1 cellular context compared by ENCODE assay signal in genomic region chr5:140107312-140108092, GRCh38.
TF ChIP-seq lines count a peak whose summit lies in the region.

No MANE protein-coding gene starts in this region.

TF ChIP-seq in HepG2, 621 proteins besides CTCF, POLR2A, EP300 and RAD21 (continued from another document and continues in another):
- TF ChIP-seq, protein P1, sequence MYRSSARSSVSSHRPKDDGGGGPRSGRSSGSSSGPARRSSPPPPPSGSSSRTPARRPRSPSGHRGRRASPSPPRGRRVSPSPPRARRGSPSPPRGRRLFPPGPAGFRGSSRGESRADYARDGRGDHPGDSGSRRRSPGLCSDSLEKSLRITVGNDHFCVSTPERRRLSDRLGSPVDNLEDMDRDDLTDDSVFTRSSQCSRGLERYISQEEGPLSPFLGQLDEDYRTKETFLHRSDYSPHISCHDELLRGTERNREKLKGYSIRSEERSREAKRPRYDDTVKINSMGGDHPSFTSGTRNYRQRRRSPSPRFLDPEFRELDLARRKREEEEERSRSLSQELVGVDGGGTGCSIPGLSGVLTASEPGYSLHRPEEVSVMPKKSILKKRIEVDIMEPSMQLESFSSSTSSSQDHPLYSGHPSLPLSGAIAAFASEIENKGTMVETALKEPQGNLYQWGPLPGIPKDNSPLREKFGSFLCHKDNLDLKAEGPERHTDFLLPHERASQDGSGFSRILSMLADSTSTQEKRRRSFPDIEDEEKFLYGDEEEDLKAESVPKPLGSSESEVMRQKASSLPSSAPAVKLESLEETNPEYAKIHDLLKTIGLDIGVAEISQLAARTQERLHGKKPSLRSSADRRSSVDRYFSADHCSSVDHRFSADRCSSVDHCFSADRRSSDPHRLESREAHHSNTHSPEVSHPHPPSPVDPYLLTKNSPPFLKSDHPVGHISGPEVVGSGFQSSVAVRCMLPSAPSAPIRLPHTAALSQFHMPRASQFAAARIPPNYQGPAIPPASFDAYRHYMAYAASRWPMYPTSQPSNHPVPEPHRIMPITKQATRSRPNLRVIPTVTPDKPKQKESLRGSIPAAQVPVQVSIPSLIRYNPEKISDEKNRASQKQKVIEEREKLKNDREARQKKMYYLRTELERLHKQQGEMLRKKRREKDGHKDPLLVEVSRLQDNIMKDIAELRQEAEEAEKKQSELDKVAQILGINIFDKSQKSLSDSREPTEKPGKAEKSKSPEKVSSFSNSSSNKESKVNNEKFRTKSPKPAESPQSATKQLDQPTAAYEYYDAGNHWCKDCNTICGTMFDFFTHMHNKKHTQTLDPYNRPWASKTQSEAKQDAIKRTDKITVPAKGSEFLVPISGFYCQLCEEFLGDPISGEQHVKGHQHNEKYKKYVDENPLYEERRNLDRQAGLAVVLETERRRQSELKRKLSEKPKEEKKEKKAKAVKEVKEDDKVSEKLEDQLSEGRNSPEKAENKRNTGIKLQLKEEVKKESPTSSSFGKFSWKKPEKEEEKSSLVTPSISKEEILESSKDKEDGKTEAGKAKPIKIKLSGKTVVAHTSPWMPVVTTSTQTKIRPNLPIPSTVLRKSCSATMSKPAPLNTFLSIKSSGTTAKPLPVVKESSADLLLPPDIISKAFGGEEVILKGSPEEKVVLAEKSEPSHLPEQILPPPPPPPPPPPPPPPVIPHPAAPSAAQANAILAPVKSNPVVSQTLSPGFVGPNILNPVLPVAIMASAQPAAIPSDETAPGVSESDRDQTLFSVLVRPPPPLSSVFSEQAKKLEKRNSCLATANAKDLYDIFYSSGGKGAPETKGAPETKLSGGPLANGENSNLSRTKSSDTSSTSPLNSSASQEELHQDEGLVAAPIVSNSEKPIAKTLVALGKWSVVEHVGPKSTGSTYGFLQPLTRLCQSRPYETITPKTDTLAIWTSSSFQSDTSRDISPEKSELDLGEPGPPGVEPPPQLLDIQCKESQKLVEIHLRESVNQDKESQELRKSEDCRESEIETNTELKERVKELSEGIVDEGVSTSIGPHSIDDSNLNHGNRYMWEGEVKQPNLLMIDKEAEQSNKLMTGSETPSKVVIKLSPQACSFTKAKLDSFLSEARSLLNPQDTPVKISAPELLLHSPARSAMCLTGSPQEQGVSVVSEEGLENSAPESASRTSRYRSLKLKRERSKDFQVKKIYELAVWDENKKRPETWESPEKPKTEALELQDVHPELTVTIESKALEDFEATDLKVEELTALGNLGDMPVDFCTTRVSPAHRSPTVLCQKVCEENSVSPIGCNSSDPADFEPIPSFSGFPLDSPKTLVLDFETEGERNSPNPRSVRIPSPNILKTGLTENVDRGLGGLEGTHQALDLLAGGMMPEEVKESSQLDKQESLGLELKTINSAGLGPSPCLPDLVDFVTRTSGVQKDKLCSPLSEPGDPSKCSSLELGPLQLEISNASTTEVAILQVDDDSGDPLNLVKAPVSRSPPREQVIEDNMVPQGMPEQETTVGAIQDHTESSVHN (CRISPR knock-in tag; IDR thresholded peaks at IDR 0.05) = peak; percentile 48; the same call in 1 of the 2 replicates
- TF ChIP-seq MAZ (IDR thresholded peaks at IDR 0.05; ENCODE audit: borderline replicate concordance, low read depth, low read length) (peak; percentile 43; the same call in 1 of the 2 replicates), MAZ (CRISPR knock-in tag; IDR thresholded peaks at IDR 0.05; ENCODE audit: low read depth) (peak; percentile 97), ZNF207 (IDR thresholded peaks at IDR 0.05; ENCODE audit: borderline replicate concordance) (no peak), ZBTB42 (CRISPR knock-in tag; IDR thresholded peaks at IDR 0.05) (peak; percentile 63; the same call in 1 of the 2 replicates), PHF20 (CRISPR knock-in tag; IDR thresholded peaks at IDR 0.05) (no peak; the same call in 1 of the 2 replicates), ZSCAN29 (CRISPR knock-in tag; conservative IDR thresholded peaks at IDR 0.05) (no peak), ZEB1 (IDR thresholded peaks at IDR 0.05; ENCODE audit: insufficient replicate concordance, low read depth) (peak; percentile 53), STAG1 (CRISPR knock-in tag; IDR thresholded peaks at IDR 0.05) (no peak), RFX5 (IDR thresholded peaks at IDR 0.05; ENCODE audit: low read depth, low read length) (no peak), PTBP1 (IDR thresholded peaks at IDR 0.05; ENCODE audit: low read depth, low read length, poor library complexity, severe bottlenecking) (no peak), ZBTB3 (CRISPR knock-in tag; IDR thresholded peaks at IDR 0.05; ENCODE audit: borderline replicate concordance, low read depth) (no peak), ZNF788 (CRISPR knock-in tag; IDR thresholded peaks at IDR 0.05; ENCODE audit: borderline replicate concordance) (peak; percentile 70), HES4 (CRISPR knock-in tag; IDR thresholded peaks at IDR 0.05; ENCODE audit: borderline replicate concordance) (peak; percentile 73; the same call in 1 of the 2 replicates), TBP (CRISPR knock-in tag; IDR thresholded peaks at IDR 0.05) (no peak), CSRNP2 (CRISPR knock-in tag; conservative IDR thresholded peaks at IDR 0.05; ENCODE audit: low read depth) (no peak), DMAP1 (CRISPR knock-in tag; IDR thresholded peaks at IDR 0.05) (peak; percentile 86), SNRNP70 (IDR thresholded peaks at IDR 0.05; ENCODE audit: low read depth, low read length) (no peak), SNAPC2 (CRISPR knock-in tag; IDR thresholded peaks at IDR 0.05) (peak; percentile 76; the same call in 1 of the 2 replicates), CBX2 (IDR thresholded peaks at IDR 0.05; ENCODE audit: low read depth, low read length) (no peak), CBX2 (CRISPR knock-in tag; IDR thresholded peaks at IDR 0.05; ENCODE audit: low read depth) (no peak), CCAR2 (optimal IDR thresholded peaks at IDR 0.05; ENCODE audit: low read depth, low read length) (no peak), IRF2 (CRISPR knock-in tag; IDR thresholded peaks at IDR 0.05) (peak; percentile 65; the same call in 1 of the 2 replicates), REXO4 (CRISPR knock-in tag; IDR thresholded peaks at IDR 0.05; ENCODE audit: borderline replicate concordance) (no peak), ZNF362 (CRISPR knock-in tag; IDR thresholded peaks at IDR 0.05; ENCODE audit: borderline replicate concordance) (no peak), HDAC2 (CRISPR knock-in tag; IDR thresholded peaks at IDR 0.05) (peak; percentile 62), MED13 (CRISPR knock-in tag; IDR thresholded peaks at IDR 0.05) (peak; percentile 71; the same call in 1 of the 2 replicates), ZNF597 (CRISPR knock-in tag; IDR thresholded peaks at IDR 0.05) (no peak), MED8 (CRISPR knock-in tag; IDR thresholded peaks at IDR 0.05; ENCODE audit: insufficient replicate concordance) (peak; percentile 13), ZNF180 (CRISPR knock-in tag; IDR thresholded peaks at IDR 0.05; ENCODE audit: borderline replicate concordance, low read depth) (no peak), PLRG1 (conservative IDR thresholded peaks at IDR 0.05) (no peak)
- TF ChIP-seq, protein P2, sequence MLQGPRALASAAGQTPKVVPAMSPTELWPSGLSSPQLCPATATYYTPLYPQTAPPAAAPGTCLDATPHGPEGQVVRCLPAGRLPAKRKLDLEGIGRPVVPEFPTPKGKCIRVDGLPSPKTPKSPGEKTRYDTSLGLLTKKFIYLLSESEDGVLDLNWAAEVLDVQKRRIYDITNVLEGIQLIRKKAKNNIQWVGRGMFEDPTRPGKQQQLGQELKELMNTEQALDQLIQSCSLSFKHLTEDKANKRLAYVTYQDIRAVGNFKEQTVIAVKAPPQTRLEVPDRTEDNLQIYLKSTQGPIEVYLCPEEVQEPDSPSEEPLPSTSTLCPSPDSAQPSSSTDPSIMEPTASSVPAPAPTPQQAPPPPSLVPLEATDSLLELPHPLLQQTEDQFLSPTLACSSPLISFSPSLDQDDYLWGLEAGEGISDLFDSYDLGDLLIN (CRISPR knock-in tag; IDR thresholded peaks at IDR 0.05; ENCODE audit: borderline replicate concordance) = peak; percentile 78; the same call in 1 of the 2 replicates
- TF ChIP-seq, protein P3, sequence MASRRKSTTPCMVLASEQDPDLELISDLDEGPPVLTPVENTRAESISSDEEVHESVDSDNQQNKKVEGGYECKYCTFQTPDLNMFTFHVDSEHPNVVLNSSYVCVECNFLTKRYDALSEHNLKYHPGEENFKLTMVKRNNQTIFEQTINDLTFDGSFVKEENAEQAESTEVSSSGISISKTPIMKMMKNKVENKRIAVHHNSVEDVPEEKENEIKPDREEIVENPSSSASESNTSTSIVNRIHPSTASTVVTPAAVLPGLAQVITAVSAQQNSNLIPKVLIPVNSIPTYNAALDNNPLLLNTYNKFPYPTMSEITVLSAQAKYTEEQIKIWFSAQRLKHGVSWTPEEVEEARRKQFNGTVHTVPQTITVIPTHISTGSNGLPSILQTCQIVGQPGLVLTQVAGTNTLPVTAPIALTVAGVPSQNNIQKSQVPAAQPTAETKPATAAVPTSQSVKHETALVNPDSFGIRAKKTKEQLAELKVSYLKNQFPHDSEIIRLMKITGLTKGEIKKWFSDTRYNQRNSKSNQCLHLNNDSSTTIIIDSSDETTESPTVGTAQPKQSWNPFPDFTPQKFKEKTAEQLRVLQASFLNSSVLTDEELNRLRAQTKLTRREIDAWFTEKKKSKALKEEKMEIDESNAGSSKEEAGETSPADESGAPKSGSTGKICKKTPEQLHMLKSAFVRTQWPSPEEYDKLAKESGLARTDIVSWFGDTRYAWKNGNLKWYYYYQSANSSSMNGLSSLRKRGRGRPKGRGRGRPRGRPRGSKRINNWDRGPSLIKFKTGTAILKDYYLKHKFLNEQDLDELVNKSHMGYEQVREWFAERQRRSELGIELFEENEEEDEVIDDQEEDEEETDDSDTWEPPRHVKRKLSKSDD (CRISPR knock-in tag; IDR thresholded peaks at IDR 0.05; ENCODE audit: low read depth) = no peak; the same call in 1 of the 2 replicates
- TF ChIP-seq, protein P4, sequence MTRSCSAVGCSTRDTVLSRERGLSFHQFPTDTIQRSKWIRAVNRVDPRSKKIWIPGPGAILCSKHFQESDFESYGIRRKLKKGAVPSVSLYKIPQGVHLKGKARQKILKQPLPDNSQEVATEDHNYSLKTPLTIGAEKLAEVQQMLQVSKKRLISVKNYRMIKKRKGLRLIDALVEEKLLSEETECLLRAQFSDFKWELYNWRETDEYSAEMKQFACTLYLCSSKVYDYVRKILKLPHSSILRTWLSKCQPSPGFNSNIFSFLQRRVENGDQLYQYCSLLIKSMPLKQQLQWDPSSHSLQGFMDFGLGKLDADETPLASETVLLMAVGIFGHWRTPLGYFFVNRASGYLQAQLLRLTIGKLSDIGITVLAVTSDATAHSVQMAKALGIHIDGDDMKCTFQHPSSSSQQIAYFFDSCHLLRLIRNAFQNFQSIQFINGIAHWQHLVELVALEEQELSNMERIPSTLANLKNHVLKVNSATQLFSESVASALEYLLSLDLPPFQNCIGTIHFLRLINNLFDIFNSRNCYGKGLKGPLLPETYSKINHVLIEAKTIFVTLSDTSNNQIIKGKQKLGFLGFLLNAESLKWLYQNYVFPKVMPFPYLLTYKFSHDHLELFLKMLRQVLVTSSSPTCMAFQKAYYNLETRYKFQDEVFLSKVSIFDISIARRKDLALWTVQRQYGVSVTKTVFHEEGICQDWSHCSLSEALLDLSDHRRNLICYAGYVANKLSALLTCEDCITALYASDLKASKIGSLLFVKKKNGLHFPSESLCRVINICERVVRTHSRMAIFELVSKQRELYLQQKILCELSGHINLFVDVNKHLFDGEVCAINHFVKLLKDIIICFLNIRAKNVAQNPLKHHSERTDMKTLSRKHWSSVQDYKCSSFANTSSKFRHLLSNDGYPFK (CRISPR knock-in tag; IDR thresholded peaks at IDR 0.05; ENCODE audit: borderline replicate concordance) = peak; percentile 74; the same call in 1 of the 2 replicates
- TF ChIP-seq, protein P5, sequence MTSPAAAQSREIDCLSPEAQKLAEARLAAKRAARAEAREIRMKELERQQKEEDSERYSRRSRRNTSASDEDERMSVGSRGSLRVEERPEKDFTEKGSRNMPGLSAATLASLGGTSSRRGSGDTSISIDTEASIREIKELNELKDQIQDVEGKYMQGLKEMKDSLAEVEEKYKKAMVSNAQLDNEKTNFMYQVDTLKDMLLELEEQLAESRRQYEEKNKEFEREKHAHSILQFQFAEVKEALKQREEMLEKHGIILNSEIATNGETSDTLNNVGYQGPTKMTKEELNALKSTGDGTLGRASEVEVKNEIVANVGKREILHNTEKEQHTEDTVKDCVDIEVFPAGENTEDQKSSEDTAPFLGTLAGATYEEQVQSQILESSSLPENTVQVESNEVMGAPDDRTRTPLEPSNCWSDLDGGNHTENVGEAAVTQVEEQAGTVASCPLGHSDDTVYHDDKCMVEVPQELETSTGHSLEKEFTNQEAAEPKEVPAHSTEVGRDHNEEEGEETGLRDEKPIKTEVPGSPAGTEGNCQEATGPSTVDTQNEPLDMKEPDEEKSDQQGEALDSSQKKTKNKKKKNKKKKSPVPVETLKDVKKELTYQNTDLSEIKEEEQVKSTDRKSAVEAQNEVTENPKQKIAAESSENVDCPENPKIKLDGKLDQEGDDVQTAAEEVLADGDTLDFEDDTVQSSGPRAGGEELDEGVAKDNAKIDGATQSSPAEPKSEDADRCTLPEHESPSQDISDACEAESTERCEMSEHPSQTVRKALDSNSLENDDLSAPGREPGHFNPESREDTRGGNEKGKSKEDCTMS (CRISPR knock-in tag; conservative IDR thresholded peaks at IDR 0.05) = no peak
